ENCODE assay signal across 16 cellular contexts in the genomic region with DNA sequence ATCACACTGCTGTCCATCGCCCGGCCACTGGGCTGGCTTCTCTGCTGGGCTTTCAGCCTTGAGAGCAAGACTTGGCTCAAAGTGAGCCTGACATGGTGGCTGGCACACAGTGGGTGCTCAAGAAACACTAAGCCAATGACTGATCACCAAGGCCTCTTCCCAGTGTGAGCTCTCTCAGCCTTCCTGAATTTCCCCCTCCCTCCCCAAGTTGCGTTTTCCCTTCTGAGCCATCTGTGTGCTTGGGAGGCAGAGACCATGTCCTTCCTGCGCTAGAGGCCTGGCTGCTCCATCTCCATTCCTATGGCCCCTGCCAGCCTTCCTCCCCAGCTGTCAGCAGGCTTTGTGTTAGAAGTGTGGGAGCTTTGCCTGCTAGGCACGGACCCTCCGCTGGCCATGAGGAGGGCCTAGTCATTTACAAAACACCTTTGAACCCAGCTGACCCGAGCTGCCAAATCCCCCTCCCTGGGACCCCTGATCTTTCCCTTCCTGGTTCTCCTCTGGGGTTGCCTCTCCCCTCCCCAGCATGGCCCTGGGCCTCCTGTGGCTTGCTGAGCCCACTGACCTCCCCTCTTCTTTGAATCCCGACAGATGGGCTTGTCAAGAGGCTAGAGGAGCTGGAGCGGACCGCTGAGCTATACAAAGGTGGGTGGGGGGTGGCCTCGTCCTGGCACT. TPM values are rescaled to one million over a fixed set of nuclear protein-coding genes. Genes with fewer than 3 reads are reported as not detected.
DNase-seq lines count a peak whose midpoint lies in the region; ATAC-seq, FAIRE-seq and TF ChIP-seq lines count a peak whose summit lies in the region.
"Had no signal": no experiment of that assay in that cellular context is flagged by ENCODE, and none has a peak within 500 bp of the region (broad histone marks: within the 10 kb centered on the region; RNA-seq: fewer than 3 reads in every experiment).

No MANE protein-coding gene starts in this region.

- H3K9me3 ChIP-seq in BLaER1 (no peaks in the 10 kb centered on the region), astrocyte (ENCODE audit: insufficient read depth, low read depth, low read length) (no peaks in the 10 kb centered on the region), hepatocyte (ENCODE audit: low read depth) (no peaks in the 10 kb centered on the region)

- H3K79me2 ChIP-seq in astrocyte (ENCODE audit: insufficient read depth, low read length) (no peaks in the 10 kb centered on the region), hepatocyte (no peaks in the 10 kb centered on the region)

- H3K9me3 Mint-ChIP-seq in astrocyte (ENCODE audit: unreplicated experiment) = no peaks in the 10 kb centered on the region
- H3K9me3 Mint-ChIP-seq: activated naive CD8-positive, alpha-beta T cell treated with anti-CD3 and anti-CD28 coated beads, Interleukin-2, amount 10 ng/mL, durations not matched to agents 7 days and 5 days; stimulated activated naive CD8-positive, alpha-beta T cell treated with anti-CD3 and anti-CD28 coated beads, Interleukin-15, amount 100 ng/mL, for 72 hours had no signal

- H3K27ac Mint-ChIP-seq in astrocyte (ENCODE audit: unreplicated experiment) = peak overlapping the region; percentile 26
- H3K27ac Mint-ChIP-seq: activated naive CD8-positive, alpha-beta T cell treated with anti-CD3 and anti-CD28 coated beads, Interleukin-2, amount 10 ng/mL, durations not matched to agents 7 days and 5 days; T-helper 17 cell had no signal

- ATAC-seq in HG02571 (IDR thresholded peaks at IDR 0.05; ENCODE audit: unreplicated experiment) = no peak
- no peak for ATAC-seq in HG02623 (IDR thresholded peaks at IDR 0.05; ENCODE audit: unreplicated experiment)
- ATAC-seq: stimulated activated naive CD8-positive, alpha-beta T cell treated with anti-CD3 and anti-CD28 coated beads, Interleukin-15, amount 100 ng/mL, for 72 hours; T-helper 17 cell had no signal

- H3K4me1 Mint-ChIP-seq in astrocyte (ENCODE audit: low read depth, unreplicated experiment) = no peaks in the 10 kb centered on the region
- H3K4me1 Mint-ChIP-seq: activated naive CD8-positive, alpha-beta T cell treated with anti-CD3 and anti-CD28 coated beads, Interleukin-2, amount 10 ng/mL, durations not matched to agents 7 days and 5 days; stimulated activated naive CD8-positive, alpha-beta T cell treated with anti-CD3 and anti-CD28 coated beads, Interleukin-15, amount 100 ng/mL, for 72 hours; T-helper 17 cell had no signal

- POLR2A ChIA-PET in GM10248 (lab: Yijun Ruan, JAX) = no interaction called here

- H3K4me2 ChIP-seq in BLaER1 (peak overlapping the region; percentile 98), astrocyte (ENCODE audit: low read length) (no peak overlapping the region), hepatocyte (no peak overlapping the region)

- peak overlapping the region; percentile 93 for H3K9ac ChIP-seq in BLaER1
- H3K9ac ChIP-seq in astrocyte (ENCODE audit: low read length) = no peak overlapping the region

- H3K4me3 Mint-ChIP-seq in astrocyte (ENCODE audit: unreplicated experiment) = no peak overlapping the region
- H3K4me3 Mint-ChIP-seq: activated naive CD8-positive, alpha-beta T cell treated with anti-CD3 and anti-CD28 coated beads, Interleukin-2, amount 10 ng/mL, durations not matched to agents 7 days and 5 days; stimulated activated naive CD8-positive, alpha-beta T cell treated with anti-CD3 and anti-CD28 coated beads, Interleukin-15, amount 100 ng/mL, for 72 hours; T-helper 17 cell had no signal

- H3K27ac ChIP-seq in BLaER1 = peak overlapping the region; percentile 98
- H3K27ac ChIP-seq in astrocyte (ENCODE audit: low read depth, low read length) = no peak overlapping the region
- peak overlapping the region; percentile 83 for H3K27ac ChIP-seq in hepatocyte

- H3K4me1 ChIP-seq in BLaER1 = peaks cover 93% of the 10 kb centered on the region
- H3K4me1 ChIP-seq in astrocyte (ENCODE audit: insufficient read depth, low read length) = no peaks in the 10 kb centered on the region
- peaks cover 8% of the 10 kb centered on the region for H3K4me1 ChIP-seq in hepatocyte (ENCODE audit: insufficient read depth)

- TF ChIP-seq CTCF in astrocyte (IDR thresholded peaks at IDR 0.05; ENCODE audit: insufficient read depth, low read depth, low read length) (no peak), hepatocyte (IDR thresholded peaks at IDR 0.05; ENCODE audit: poor library complexity) (no peak), GM10248 (IDR thresholded peaks at IDR 0.05; ENCODE audit: control extremely low read depth, extremely low read depth, low read depth, missing control alignments) (no peak)

- FAIRE-seq in astrocyte (lab: Jason Lieb, UNC) = no peak
- FAIRE-seq: colon, GM12892 had no signal

- peaks cover 7% of the 10 kb centered on the region for H3K36me3 Mint-ChIP-seq in astrocyte (ENCODE audit: low read depth, unreplicated experiment)
- H3K36me3 Mint-ChIP-seq: activated naive CD8-positive, alpha-beta T cell treated with anti-CD3 and anti-CD28 coated beads, Interleukin-2, amount 10 ng/mL, durations not matched to agents 7 days and 5 days had no signal

- H3K4me3 ChIP-seq in BLaER1 (peak overlapping the region; percentile 70; the same call in 1 of the 2 replicates), astrocyte (ENCODE audit: insufficient read depth, low read depth, low read length) (no peak overlapping the region), hepatocyte (no peak overlapping the region)

- H4K20me1 ChIP-seq in BLaER1 (no peaks in the 10 kb centered on the region), astrocyte (ENCODE audit: insufficient read depth, low read length) (no peaks in the 10 kb centered on the region), hepatocyte (ENCODE audit: insufficient read depth, poor library complexity, severe bottlenecking) (no peaks in the 10 kb centered on the region)

- H2AFZ ChIP-seq in astrocyte (ENCODE audit: low read depth, low read length) (no peak overlapping the region), hepatocyte (no peak overlapping the region)

- H3K27me3 ChIP-seq in BLaER1 (no peaks in the 10 kb centered on the region), astrocyte (ENCODE audit: insufficient read depth, low read length) (no peaks in the 10 kb centered on the region), hepatocyte (no peaks in the 10 kb centered on the region)

- H3K36me3 ChIP-seq in BLaER1 (peaks cover 9% of the 10 kb centered on the region; the same call in 1 of the 2 replicates), astrocyte (ENCODE audit: insufficient read depth, low read length) (no peaks in the 10 kb centered on the region), hepatocyte (replicated peaks; ENCODE audit: insufficient read depth, low read depth) (no peaks in the 10 kb centered on the region)

- WGBS in hepatocyte (ENCODE audit: low lambda C conversion rate, missing lambda C conversion rate) = 93% methylated on average over 11 of the region's 11 CpGs

- DNase-seq in astrocyte (ENCODE audit: low read depth) (no peak), hepatocyte (ENCODE audit: low spot score) (no peak), retina (peak; percentile 35), iPS-NIHi11 (ENCODE audit: low spot score) (no peak), GM10248 (ENCODE audit: extremely low spot score) (no peak)
- DNase-seq: activated CD4-positive, alpha-beta T cell treated with anti-CD3 and anti-CD28 coated beads for 4 hours; activated naive CD8-positive, alpha-beta T cell treated with anti-CD3 and anti-CD28 coated beads, Interleukin-2, amount 10 ng/mL, durations not matched to agents 7 days and 5 days; stimulated activated naive CD8-positive, alpha-beta T cell treated with anti-CD3 and anti-CD28 coated beads, Interleukin-15, amount 100 ng/mL, for 72 hours; T-helper 17 cell had no signal

- CTCF ChIA-PET in GM10248 (lab: Yijun Ruan, JAX) = interaction anchor here (1.6 kb wide), 1 partner anchor 18 kb away, joined by 5 read pairs; no protein-coding TSS in a partner anchor

- H3K9me2 ChIP-seq in hepatocyte (replicated peaks; ENCODE audit: insufficient read depth) = no peaks in the 10 kb centered on the region

- no peaks in the 10 kb centered on the region for H3K27me3 Mint-ChIP-seq in astrocyte (ENCODE audit: low read depth, unreplicated experiment)
- H3K27me3 Mint-ChIP-seq: activated naive CD8-positive, alpha-beta T cell treated with anti-CD3 and anti-CD28 coated beads, Interleukin-2, amount 10 ng/mL, durations not matched to agents 7 days and 5 days; stimulated activated naive CD8-positive, alpha-beta T cell treated with anti-CD3 and anti-CD28 coated beads, Interleukin-15, amount 100 ng/mL, for 72 hours; T-helper 17 cell had no signal

RNA-seq across cellular contexts. Expression of a gene that starts 13.2 kb away (rescaled TPM):
- total RNA-seq in astrocyte = 20.7 and 22.9 TPM in 2 replicates
- 26.2 and 42.7 TPM in 2 replicates for total RNA-seq in hepatocyte
- 43.1 and 54.9 TPM in 2 replicates for polyA plus RNA-seq in hepatocyte

RNA-seq across cellular contexts. Expression of a gene that starts 13.6 kb away (rescaled TPM):
- total RNA-seq in astrocyte (not detected in 2 replicates), hepatocyte (not detected in 2 replicates)
- 0.63 and 1.6 TPM in 2 replicates for polyA plus RNA-seq in hepatocyte
- total RNA-seq: activated naive CD8-positive, alpha-beta T cell treated with anti-CD3 and anti-CD28 coated beads, Interleukin-2, amount 10 ng/mL, durations not matched to agents 7 days and 5 days; H4; left lobe of liver; T-helper 17 cell had no signal

RNA-seq across cellular contexts. Expression of a gene that starts 40.1 kb away (rescaled TPM):
- total RNA-seq in astrocyte (0.54 and 0.94 TPM in 2 replicates), hepatocyte (3.3 and 4.4 TPM in 2 replicates)
- polyA plus RNA-seq in hepatocyte = 8.2 and 8.8 TPM in 2 replicates
- total RNA-seq: H4 had no signal
